8 cellular contexts compared by ENCODE assay signal in the genomic region with DNA sequence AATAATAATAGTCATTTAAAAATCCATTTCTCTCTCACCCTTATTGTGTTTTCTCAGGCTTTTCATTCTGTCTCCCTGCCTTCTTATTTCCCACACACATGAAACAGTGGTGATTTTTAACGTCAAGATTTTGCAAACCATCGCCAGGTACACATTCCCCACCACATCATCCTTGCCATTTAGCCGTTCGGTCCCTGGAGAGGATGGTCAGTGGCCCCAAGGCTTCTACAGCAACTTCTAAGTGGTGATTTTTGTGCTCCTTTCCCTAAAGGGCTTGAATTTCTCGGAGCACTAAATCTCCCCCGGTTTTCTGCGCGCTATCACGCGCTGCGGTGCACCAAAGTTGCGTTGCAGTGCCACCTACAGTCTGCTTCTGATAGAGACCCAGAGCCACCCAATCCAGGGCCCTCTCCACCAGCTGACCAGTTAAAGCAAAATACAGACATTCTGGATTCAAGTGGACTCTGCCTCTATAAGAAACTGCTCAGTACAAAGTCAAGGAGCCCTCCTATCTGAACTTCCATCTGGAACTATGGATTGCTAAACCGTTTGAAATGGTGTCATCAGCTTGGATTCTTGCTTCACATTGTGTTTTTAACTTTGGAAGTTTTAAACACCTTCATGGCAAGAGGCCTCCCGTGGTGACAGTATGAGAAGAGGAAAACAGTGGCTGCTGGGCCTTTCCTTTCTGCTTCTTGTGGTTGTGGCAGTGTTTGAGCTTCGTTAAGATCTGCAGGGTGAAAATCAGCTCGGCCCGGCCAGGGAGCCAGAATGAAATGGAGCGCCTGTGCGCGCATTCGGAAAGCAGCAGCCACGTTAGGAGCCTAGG.
DNase-seq lines count a peak whose midpoint lies in the region; ATAC-seq and TF ChIP-seq lines count a peak whose summit lies in the region.

No MANE protein-coding gene starts in this region.

- H3K9me3 Mint-ChIP-seq in endothelial cell (ENCODE audit: unreplicated experiment) = no peaks in the 10 kb centered on the region

- no peak overlapping the region for H3K27ac Mint-ChIP-seq in endothelial cell (ENCODE audit: unreplicated experiment)

- H3K4me3 Mint-ChIP-seq in endothelial cell (ENCODE audit: unreplicated experiment) = no peak overlapping the region

- peaks cover 2% of the 10 kb centered on the region for H3K27me3 Mint-ChIP-seq in endothelial cell (ENCODE audit: unreplicated experiment)

- H3K4me1 Mint-ChIP-seq in endothelial cell (ENCODE audit: unreplicated experiment) = peaks cover 3% of the 10 kb centered on the region

- H3K36me3 Mint-ChIP-seq in endothelial cell (ENCODE audit: low read depth, unreplicated experiment) = no peaks in the 10 kb centered on the region

- ATAC-seq in GM19043 (IDR thresholded peaks at IDR 0.05; ENCODE audit: low read depth, unreplicated experiment) (peak; percentile 86), HG03342 (IDR thresholded peaks at IDR 0.05; ENCODE audit: unreplicated experiment) (peak; percentile 76)

- peak; percentile 71 for TF ChIP-seq CTCF in endothelial cell (IDR thresholded peaks at IDR 0.05; ENCODE audit: unreplicated experiment)

- DNase-seq in C1 segment of cervical spinal cord (lab: John Stamatoyannopoulos, UW) (peak in 11 of 14 donors; percentile 3 to 58 (median 33)), NCI-H526 treated with DMSO at 0.1 percent for 48 hours (lab: John Stamatoyannopoulos, UW) (peak; percentile 29), endothelial cell (ENCODE audit: low spot score) (peak; percentile 77), mucosa of gallbladder (ENCODE audit: low spot score) (peak; percentile 71)
- DNase-seq in activated CD8-positive, alpha-beta memory T cell treated with anti-CD3 and anti-CD28 coated beads for 1 hour (ENCODE audit: extremely low read depth in 1 of 2, low read depth in 1 of 2) = peak; percentile 1 to 24
- DNase-seq in stimulated activated CD8-positive, alpha-beta memory T cell treated with anti-CD3 and anti-CD28 coated beads, Interleukin-7, amount 100 ng/mL, for 48 hours (ENCODE audit: extremely low read depth in 1 of 2, low read depth in 1 of 2) = peak; percentile 19 to 29

Comparison
In these comparisons a context has a peak if more than half of its experiments do, and no peak if none do; other contexts are left out.
1. Peak in every context shown above with its lines: DNase-seq and ATAC-seq.
2. DNase-seq: peak in every context shown above with its lines; median percentile 77 in endothelial cell; 71 in mucosa of gallbladder; 33 in C1 segment of cervical spinal cord; 29 in NCI-H526 treated with DMSO at 0.1 percent for 48 hours; 24 in stimulated activated CD8-positive, alpha-beta memory T cell treated with anti-CD3 and anti-CD28 coated beads, Interleukin-7, amount 100 ng/mL, for 48 hours; 12 in activated CD8-positive, alpha-beta memory T cell treated with anti-CD3 and anti-CD28 coated beads for 1 hour.